ENCODE assay signal across 1 cellular context in the genomic region with DNA sequence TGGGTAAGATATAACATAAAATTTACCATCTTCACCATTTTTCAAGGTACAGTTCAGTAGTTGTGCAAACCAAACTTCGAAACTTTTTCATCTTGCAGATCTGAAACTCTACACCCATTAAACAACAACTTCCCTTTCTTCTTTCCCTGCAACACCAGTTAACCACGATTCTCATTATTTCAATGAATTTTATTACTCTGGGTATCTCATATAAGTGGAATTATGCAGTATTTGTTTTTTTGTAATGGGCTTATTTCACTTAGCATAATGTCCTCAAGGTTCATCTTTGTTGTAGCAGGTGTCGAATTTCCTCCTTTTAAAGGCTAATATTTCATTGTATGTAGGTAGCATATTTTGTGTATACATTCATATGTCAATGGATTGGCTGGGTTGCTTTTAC.
TF ChIP-seq lines count a peak whose summit lies in the region.

No MANE protein-coding gene starts in this region.

TF ChIP-seq in WTC11, 78 proteins besides CTCF, POLR2A, EP300 and RAD21 (continued from another document):
- TF ChIP-seq, protein P1, sequence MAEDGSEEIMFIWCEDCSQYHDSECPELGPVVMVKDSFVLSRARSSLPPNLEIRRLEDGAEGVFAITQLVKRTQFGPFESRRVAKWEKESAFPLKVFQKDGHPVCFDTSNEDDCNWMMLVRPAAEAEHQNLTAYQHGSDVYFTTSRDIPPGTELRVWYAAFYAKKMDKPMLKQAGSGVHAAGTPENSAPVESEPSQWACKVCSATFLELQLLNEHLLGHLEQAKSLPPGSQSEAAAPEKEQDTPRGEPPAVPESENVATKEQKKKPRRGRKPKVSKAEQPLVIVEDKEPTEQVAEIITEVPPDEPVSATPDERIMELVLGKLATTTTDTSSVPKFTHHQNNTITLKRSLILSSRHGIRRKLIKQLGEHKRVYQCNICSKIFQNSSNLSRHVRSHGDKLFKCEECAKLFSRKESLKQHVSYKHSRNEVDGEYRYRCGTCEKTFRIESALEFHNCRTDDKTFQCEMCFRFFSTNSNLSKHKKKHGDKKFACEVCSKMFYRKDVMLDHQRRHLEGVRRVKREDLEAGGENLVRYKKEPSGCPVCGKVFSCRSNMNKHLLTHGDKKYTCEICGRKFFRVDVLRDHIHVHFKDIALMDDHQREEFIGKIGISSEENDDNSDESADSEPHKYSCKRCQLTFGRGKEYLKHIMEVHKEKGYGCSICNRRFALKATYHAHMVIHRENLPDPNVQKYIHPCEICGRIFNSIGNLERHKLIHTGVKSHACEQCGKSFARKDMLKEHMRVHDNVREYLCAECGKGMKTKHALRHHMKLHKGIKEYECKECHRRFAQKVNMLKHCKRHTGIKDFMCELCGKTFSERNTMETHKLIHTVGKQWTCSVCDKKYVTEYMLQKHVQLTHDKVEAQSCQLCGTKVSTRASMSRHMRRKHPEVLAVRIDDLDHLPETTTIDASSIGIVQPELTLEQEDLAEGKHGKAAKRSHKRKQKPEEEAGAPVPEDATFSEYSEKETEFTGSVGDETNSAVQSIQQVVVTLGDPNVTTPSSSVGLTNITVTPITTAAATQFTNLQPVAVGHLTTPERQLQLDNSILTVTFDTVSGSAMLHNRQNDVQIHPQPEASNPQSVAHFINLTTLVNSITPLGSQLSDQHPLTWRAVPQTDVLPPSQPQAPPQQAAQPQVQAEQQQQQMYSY (CRISPR knock-in tag; IDR thresholded peaks at IDR 0.05) = no peak
- TF ChIP-seq FOXP1 (CRISPR knock-in tag; IDR thresholded peaks at IDR 0.05; ENCODE audit: borderline replicate concordance) (no peak), ZNF423 (CRISPR knock-in tag; IDR thresholded peaks at IDR 0.05) (no peak), NR1H2 (CRISPR knock-in tag; IDR thresholded peaks at IDR 0.05) (no peak), RELA (CRISPR knock-in tag; IDR thresholded peaks at IDR 0.05; ENCODE audit: borderline replicate concordance) (no peak), MXD4 (CRISPR knock-in tag; IDR thresholded peaks at IDR 0.05; ENCODE audit: borderline replicate concordance) (no peak), GTF2I (CRISPR knock-in tag; conservative IDR thresholded peaks at IDR 0.05) (no peak), ZNF219 (CRISPR knock-in tag; IDR thresholded peaks at IDR 0.05; ENCODE audit: borderline replicate concordance) (no peak), JAZF1 (CRISPR knock-in tag; IDR thresholded peaks at IDR 0.05) (no peak)
- TF ChIP-seq, protein P2, sequence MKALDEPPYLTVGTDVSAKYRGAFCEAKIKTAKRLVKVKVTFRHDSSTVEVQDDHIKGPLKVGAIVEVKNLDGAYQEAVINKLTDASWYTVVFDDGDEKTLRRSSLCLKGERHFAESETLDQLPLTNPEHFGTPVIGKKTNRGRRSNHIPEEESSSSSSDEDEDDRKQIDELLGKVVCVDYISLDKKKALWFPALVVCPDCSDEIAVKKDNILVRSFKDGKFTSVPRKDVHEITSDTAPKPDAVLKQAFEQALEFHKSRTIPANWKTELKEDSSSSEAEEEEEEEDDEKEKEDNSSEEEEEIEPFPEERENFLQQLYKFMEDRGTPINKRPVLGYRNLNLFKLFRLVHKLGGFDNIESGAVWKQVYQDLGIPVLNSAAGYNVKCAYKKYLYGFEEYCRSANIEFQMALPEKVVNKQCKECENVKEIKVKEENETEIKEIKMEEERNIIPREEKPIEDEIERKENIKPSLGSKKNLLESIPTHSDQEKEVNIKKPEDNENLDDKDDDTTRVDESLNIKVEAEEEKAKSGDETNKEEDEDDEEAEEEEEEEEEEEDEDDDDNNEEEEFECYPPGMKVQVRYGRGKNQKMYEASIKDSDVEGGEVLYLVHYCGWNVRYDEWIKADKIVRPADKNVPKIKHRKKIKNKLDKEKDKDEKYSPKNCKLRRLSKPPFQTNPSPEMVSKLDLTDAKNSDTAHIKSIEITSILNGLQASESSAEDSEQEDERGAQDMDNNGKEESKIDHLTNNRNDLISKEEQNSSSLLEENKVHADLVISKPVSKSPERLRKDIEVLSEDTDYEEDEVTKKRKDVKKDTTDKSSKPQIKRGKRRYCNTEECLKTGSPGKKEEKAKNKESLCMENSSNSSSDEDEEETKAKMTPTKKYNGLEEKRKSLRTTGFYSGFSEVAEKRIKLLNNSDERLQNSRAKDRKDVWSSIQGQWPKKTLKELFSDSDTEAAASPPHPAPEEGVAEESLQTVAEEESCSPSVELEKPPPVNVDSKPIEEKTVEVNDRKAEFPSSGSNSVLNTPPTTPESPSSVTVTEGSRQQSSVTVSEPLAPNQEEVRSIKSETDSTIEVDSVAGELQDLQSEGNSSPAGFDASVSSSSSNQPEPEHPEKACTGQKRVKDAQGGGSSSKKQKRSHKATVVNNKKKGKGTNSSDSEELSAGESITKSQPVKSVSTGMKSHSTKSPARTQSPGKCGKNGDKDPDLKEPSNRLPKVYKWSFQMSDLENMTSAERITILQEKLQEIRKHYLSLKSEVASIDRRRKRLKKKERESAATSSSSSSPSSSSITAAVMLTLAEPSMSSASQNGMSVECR (CRISPR knock-in tag; IDR thresholded peaks at IDR 0.05; ENCODE audit: borderline replicate concordance) = no peak
- TF ChIP-seq, protein P3, sequence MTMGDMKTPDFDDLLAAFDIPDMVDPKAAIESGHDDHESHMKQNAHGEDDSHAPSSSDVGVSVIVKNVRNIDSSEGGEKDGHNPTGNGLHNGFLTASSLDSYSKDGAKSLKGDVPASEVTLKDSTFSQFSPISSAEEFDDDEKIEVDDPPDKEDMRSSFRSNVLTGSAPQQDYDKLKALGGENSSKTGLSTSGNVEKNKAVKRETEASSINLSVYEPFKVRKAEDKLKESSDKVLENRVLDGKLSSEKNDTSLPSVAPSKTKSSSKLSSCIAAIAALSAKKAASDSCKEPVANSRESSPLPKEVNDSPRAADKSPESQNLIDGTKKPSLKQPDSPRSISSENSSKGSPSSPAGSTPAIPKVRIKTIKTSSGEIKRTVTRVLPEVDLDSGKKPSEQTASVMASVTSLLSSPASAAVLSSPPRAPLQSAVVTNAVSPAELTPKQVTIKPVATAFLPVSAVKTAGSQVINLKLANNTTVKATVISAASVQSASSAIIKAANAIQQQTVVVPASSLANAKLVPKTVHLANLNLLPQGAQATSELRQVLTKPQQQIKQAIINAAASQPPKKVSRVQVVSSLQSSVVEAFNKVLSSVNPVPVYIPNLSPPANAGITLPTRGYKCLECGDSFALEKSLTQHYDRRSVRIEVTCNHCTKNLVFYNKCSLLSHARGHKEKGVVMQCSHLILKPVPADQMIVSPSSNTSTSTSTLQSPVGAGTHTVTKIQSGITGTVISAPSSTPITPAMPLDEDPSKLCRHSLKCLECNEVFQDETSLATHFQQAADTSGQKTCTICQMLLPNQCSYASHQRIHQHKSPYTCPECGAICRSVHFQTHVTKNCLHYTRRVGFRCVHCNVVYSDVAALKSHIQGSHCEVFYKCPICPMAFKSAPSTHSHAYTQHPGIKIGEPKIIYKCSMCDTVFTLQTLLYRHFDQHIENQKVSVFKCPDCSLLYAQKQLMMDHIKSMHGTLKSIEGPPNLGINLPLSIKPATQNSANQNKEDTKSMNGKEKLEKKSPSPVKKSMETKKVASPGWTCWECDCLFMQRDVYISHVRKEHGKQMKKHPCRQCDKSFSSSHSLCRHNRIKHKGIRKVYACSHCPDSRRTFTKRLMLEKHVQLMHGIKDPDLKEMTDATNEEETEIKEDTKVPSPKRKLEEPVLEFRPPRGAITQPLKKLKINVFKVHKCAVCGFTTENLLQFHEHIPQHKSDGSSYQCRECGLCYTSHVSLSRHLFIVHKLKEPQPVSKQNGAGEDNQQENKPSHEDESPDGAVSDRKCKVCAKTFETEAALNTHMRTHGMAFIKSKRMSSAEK (CRISPR knock-in tag; IDR thresholded peaks at IDR 0.05; ENCODE audit: borderline replicate concordance) = no peak
- TF ChIP-seq, protein P4, sequence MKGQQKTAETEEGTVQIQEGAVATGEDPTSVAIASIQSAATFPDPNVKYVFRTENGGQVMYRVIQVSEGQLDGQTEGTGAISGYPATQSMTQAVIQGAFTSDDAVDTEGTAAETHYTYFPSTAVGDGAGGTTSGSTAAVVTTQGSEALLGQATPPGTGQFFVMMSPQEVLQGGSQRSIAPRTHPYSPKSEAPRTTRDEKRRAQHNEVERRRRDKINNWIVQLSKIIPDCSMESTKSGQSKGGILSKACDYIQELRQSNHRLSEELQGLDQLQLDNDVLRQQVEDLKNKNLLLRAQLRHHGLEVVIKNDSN (CRISPR knock-in tag; IDR thresholded peaks at IDR 0.05) = no peak
- TF ChIP-seq, protein P5, sequence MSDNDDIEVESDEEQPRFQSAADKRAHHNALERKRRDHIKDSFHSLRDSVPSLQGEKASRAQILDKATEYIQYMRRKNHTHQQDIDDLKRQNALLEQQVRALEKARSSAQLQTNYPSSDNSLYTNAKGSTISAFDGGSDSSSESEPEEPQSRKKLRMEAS (CRISPR knock-in tag; IDR thresholded peaks at IDR 0.05) = no peak
- TF ChIP-seq, protein P6, sequence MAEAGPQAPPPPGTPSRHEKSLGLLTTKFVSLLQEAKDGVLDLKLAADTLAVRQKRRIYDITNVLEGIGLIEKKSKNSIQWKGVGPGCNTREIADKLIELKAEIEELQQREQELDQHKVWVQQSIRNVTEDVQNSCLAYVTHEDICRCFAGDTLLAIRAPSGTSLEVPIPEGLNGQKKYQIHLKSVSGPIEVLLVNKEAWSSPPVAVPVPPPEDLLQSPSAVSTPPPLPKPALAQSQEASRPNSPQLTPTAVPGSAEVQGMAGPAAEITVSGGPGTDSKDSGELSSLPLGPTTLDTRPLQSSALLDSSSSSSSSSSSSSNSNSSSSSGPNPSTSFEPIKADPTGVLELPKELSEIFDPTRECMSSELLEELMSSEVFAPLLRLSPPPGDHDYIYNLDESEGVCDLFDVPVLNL (CRISPR knock-in tag; IDR thresholded peaks at IDR 0.05; ENCODE audit: borderline replicate concordance, low read depth) = no peak
